In the genomic region with DNA sequence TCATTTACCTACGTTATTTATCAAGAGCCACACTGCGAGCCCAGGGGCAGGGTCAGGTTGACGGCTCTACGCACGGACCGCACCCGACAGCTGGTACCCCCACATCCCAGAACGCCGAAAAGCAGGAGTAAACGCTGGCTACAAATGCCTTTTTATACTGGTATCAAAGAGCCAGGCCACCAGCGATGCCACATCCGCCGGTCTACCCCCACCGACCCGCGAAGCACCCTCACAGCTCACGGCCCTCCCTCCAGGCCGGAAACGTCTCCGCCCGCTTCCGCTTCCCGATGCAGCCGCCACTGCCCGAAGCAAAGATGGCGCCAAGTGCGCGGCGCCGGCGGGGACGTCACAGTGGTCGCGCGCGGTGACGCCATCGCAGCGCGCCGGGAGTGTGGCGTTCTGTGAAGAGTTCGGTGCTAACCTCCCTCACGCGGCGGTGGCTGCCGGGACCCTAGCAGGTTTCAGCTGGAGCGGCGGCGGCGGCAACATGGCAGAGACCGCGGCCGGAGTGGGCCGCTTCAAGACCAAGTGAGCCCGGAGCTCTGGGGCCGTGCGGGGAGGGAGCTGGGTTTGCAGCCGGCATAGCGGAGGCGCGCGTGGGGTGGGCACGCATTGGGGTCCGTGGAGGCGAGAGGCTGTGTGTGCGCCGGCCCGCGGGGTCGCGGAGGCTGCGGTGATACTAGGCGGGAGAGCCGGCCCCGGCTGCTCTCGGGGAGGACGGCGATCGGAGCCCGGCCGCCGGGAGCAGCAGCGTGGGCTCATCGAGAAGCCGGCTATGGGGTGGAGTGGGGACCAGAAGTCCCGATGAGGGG, we compare ENCODE assay signal across 1 cellular context.
TF ChIP-seq lines count a peak whose summit lies in the region.

Gene TBL3, plus strand, starts transcription at position 376 of the 812 bp plus-strand sequence. Its CDS starts 112 bp downstream, at position 488.

TF ChIP-seq in HEK293, 187 proteins besides CTCF, POLR2A, EP300 and RAD21 (continued from another document and continues in another):
- TF ChIP-seq, protein P1, sequence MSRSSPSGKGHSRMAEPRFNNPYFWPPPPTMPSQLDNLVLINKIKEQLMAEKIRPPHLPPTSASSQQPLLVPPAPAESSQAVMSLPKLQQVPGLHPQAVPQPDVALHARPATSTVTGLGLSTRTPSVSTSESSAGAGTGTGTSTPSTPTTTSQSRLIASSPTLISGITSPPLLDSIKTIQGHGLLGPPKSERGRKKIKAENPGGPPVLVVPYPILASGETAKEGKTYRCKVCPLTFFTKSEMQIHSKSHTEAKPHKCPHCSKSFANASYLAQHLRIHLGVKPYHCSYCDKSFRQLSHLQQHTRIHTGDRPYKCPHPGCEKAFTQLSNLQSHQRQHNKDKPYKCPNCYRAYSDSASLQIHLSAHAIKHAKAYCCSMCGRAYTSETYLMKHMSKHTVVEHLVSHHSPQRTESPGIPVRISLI (tag by site-specific recombination; IDR thresholded peaks at IDR 0.05), result no peak
- TF ChIP-seq, protein P2, sequence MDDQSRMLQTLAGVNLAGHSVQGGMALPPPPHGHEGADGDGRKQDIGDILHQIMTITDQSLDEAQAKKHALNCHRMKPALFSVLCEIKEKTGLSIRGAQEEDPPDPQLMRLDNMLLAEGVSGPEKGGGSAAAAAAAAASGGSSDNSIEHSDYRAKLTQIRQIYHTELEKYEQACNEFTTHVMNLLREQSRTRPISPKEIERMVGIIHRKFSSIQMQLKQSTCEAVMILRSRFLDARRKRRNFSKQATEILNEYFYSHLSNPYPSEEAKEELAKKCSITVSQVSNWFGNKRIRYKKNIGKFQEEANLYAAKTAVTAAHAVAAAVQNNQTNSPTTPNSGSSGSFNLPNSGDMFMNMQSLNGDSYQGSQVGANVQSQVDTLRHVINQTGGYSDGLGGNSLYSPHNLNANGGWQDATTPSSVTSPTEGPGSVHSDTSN (CRISPR knock-in tag; IDR thresholded peaks at IDR 0.05), result peak; percentile 95
- TF ChIP-seq ZNF530 (tag by site-specific recombination; IDR thresholded peaks at IDR 0.05; ENCODE audit: low read depth) (no peak), SALL2 (tag by site-specific recombination; IDR thresholded peaks at IDR 0.05; ENCODE audit: borderline replicate concordance) (no peak), ZNF423 (tag by site-specific recombination; IDR thresholded peaks at IDR 0.05) (no peak), ZBTB6 (tag by site-specific recombination; IDR thresholded peaks at IDR 0.05) (no peak), GLIS2 (tag by site-specific recombination; IDR thresholded peaks at IDR 0.05) (peak; percentile 91), SP7 (tag by site-specific recombination; IDR thresholded peaks at IDR 0.05) (peak; percentile 91), ZNF560 (tag by site-specific recombination; IDR thresholded peaks at IDR 0.05; ENCODE audit: borderline replicate concordance) (no peak), ZNF16 (tag by site-specific recombination; IDR thresholded peaks at IDR 0.05; ENCODE audit: low read depth) (no peak), ZNF112 (tag by site-specific recombination; IDR thresholded peaks at IDR 0.05) (no peak), ZNF510 (tag by site-specific recombination; IDR thresholded peaks at IDR 0.05; ENCODE audit: insufficient replicate concordance) (no peak), ZNF19 (tag by site-specific recombination; IDR thresholded peaks at IDR 0.05; ENCODE audit: low read depth) (no peak), BCL11A (tag by site-specific recombination; IDR thresholded peaks at IDR 0.05; ENCODE audit: low read depth) (no peak), ZBTB21 (tag by site-specific recombination; IDR thresholded peaks at IDR 0.05) (peak; percentile 98), ZNF621 (tag by site-specific recombination; IDR thresholded peaks at IDR 0.05) (no peak), ZNF148 (tag by site-specific recombination; IDR thresholded peaks at IDR 0.05; ENCODE audit: borderline replicate concordance) (no peak), ZNF660 (tag by site-specific recombination; IDR thresholded peaks at IDR 0.05) (peak; percentile 88), SP2 (tag by site-specific recombination; IDR thresholded peaks at IDR 0.05) (peak; percentile 94), ZNF664 (tag by site-specific recombination; IDR thresholded peaks at IDR 0.05) (no peak), GLIS1 (tag by site-specific recombination; IDR thresholded peaks at IDR 0.05) (peak; percentile 84), GLI4 (tag by site-specific recombination; IDR thresholded peaks at IDR 0.05) (no peak), MZF1 (tag by site-specific recombination; IDR thresholded peaks at IDR 0.05; ENCODE audit: borderline replicate concordance) (no peak), ZBTB49 (tag by site-specific recombination; IDR thresholded peaks at IDR 0.05; ENCODE audit: low read depth) (no peak), ZNF747 (tag by site-specific recombination; IDR thresholded peaks at IDR 0.05) (no peak), ZFP3 (tag by site-specific recombination; IDR thresholded peaks at IDR 0.05; ENCODE audit: low read depth) (no peak), GLI2 (tag by site-specific recombination; IDR thresholded peaks at IDR 0.05; ENCODE audit: borderline replicate concordance, low read depth) (no peak), ZSCAN5A (tag by site-specific recombination; IDR thresholded peaks at IDR 0.05) (no peak), ZBTB20 (tag by site-specific recombination; IDR thresholded peaks at IDR 0.05) (peak; percentile 72), YY1 (tag by site-specific recombination; IDR thresholded peaks at IDR 0.05) (peak; percentile 100), ELK4 (IDR thresholded peaks at IDR 0.05; ENCODE audit: borderline replicate concordance, low read depth, low read length) (peak; percentile 44; the same call in 1 of the 2 replicates), ZNF311 (tag by site-specific recombination; IDR thresholded peaks at IDR 0.05; ENCODE audit: borderline replicate concordance) (no peak), ZNF514 (tag by site-specific recombination; IDR thresholded peaks at IDR 0.05) (no peak), ZNF433 (tag by site-specific recombination; IDR thresholded peaks at IDR 0.05; ENCODE audit: low read depth) (no peak), ZNF658 (tag by site-specific recombination; IDR thresholded peaks at IDR 0.05) (no peak)
- TF ChIP-seq, protein P3, sequence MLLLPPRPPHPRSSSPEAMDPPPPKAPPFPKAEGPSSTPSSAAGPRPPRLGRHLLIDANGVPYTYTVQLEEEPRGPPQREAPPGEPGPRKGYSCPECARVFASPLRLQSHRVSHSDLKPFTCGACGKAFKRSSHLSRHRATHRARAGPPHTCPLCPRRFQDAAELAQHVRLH (tag by site-specific recombination; IDR thresholded peaks at IDR 0.05), result peak; percentile 88
- TF ChIP-seq, protein P4, sequence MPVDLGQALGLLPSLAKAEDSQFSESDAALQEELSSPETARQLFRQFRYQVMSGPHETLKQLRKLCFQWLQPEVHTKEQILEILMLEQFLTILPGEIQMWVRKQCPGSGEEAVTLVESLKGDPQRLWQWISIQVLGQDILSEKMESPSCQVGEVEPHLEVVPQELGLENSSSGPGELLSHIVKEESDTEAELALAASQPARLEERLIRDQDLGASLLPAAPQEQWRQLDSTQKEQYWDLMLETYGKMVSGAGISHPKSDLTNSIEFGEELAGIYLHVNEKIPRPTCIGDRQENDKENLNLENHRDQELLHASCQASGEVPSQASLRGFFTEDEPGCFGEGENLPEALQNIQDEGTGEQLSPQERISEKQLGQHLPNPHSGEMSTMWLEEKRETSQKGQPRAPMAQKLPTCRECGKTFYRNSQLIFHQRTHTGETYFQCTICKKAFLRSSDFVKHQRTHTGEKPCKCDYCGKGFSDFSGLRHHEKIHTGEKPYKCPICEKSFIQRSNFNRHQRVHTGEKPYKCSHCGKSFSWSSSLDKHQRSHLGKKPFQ (tag by site-specific recombination; IDR thresholded peaks at IDR 0.05), result no peak; the same call in 1 of the 2 replicates
- TF ChIP-seq, protein P5, sequence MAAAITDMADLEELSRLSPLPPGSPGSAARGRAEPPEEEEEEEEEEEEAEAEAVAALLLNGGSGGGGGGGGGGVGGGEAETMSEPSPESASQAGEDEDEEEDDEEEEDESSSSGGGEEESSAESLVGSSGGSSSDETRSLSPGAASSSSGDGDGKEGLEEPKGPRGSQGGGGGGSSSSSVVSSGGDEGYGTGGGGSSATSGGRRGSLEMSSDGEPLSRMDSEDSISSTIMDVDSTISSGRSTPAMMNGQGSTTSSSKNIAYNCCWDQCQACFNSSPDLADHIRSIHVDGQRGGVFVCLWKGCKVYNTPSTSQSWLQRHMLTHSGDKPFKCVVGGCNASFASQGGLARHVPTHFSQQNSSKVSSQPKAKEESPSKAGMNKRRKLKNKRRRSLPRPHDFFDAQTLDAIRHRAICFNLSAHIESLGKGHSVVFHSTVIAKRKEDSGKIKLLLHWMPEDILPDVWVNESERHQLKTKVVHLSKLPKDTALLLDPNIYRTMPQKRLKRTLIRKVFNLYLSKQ (tag by site-specific recombination; IDR thresholded peaks at IDR 0.05; ENCODE audit: borderline replicate concordance), result 0 out of 2 replicates have a peak, but pooled peaks have one; percentile 2
- TF ChIP-seq, protein P6, sequence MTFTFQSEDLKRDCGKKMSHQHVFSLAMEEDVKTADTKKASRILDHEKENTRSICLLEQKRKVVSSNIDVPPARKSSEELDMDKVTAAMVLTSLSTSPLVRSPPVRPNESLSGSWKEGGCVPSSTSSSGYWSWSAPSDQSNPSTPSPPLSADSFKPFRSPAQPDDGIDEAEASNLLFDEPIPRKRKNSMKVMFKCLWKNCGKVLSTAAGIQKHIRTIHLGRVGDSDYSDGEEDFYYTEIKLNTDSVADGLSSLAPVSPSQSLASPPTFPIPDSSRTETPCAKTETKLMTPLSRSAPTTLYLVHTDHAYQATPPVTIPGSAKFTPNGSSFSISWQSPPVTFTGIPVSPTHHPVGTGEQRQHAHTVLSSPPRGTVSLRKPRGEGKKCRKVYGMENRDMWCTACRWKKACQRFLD (tag by site-specific recombination; IDR thresholded peaks at IDR 0.05), result no peak
